In genomic region chr12:16807731-16808130, GRCh38 we compare ENCODE assay signal across 21 cellular contexts.
DNase-seq lines count a peak whose midpoint lies in the region; ATAC-seq, FAIRE-seq and TF ChIP-seq lines count a peak whose summit lies in the region.
"Had no signal": no experiment of that assay in that cellular context is flagged by ENCODE, and none has a peak within 500 bp of the region (broad histone marks: within the 10 kb centered on the region; RNA-seq: fewer than 3 reads in every experiment).

No MANE protein-coding gene starts in this region.

- H3K4me3 ChIP-seq in HepG2 (replicated peaks in 1 of 3; ENCODE audit: insufficient read depth in 1 of 3, low read depth in 2 of 3, low read length in 3 of 3), result no peak overlapping the region
- H3K4me3 ChIP-seq in right lobe of liver, result no peak overlapping the region
- H3K4me3 ChIP-seq in K562, result no peak overlapping the region
- H3K4me3 ChIP-seq: BLaER1 had no signal

- intact Hi-C loops in HepG2 (cut with micrococcal nuclease; ENCODE audit: unreplicated experiment) (no loop called here), right lobe of liver (cut with DNase I) (no loop called here), K562 (cut with micrococcal nuclease) (no loop called here)

- no peak overlapping the region for H3K27ac Mint-ChIP-seq in mesothelial cell of epicardium
- H3K27ac Mint-ChIP-seq: CD14-positive monocyte; CD4-positive, CD25-positive, alpha-beta regulatory T cell; CD8-positive, alpha-beta T cell had no signal

- H4K20me1 ChIP-seq in HepG2 (ENCODE audit: insufficient read depth, low read length), result no peaks in the 10 kb centered on the region
- no peaks in the 10 kb centered on the region for H4K20me1 ChIP-seq in K562 (replicated peaks; ENCODE audit: control insufficient read depth, insufficient read depth, low read length)
- H4K20me1 ChIP-seq: BLaER1 had no signal

- TF ChIP-seq POLR2A in HepG2 (IDR thresholded peaks at IDR 0.05; ENCODE audit: insufficient read depth in 1 of 2, low read depth in 2 of 2, low read length in 2 of 2) (no peak), right lobe of liver (IDR thresholded peaks at IDR 0.05) (no peak), K562 (conservative IDR thresholded peaks at IDR 0.05) (no peak)

- no peaks in the 10 kb centered on the region for H3K36me3 ChIP-seq in HepG2 (replicated peaks in 1 of 2; ENCODE audit: control insufficient read depth in 1 of 2, insufficient read depth in 2 of 2, low read length in 2 of 2)
- no peaks in the 10 kb centered on the region for H3K36me3 ChIP-seq in right lobe of liver
- H3K36me3 ChIP-seq in K562 (ENCODE audit: control insufficient read depth, insufficient read depth, low read length), result no peaks in the 10 kb centered on the region
- H3K36me3 ChIP-seq: BE2C, BLaER1 had no signal

- TF ChIP-seq EP300 in HepG2 (IDR thresholded peaks at IDR 0.05; ENCODE audit: low read depth in 2 of 2, low read length in 2 of 2), result no peak
- no peak for TF ChIP-seq EP300 in HepG2 (CRISPR knock-in tag; IDR thresholded peaks at IDR 0.05; ENCODE audit: borderline replicate concordance)
- no peak for TF ChIP-seq EP300 in K562 (IDR thresholded peaks at IDR 0.05; ENCODE audit: low read length)

- POLR2A ChIA-PET in HepG2 (lab: Yijun Ruan, JAX), result no interaction called here
- POLR2A ChIA-PET in K562 (lab: Yijun Ruan, JAX), result no interaction called here

- no peak overlapping the region for H3K9ac ChIP-seq in HepG2 (ENCODE audit: insufficient read depth, low read depth, low read length)
- H3K9ac ChIP-seq in K562 (ENCODE audit: insufficient read depth in 1 of 2, low read depth in 2 of 2, low read length in 2 of 2), result no peak overlapping the region
- H3K9ac ChIP-seq: BLaER1 had no signal

- ATAC-seq in HepG2 (no peak), right lobe of liver (no peak), K562 (no peak)
- ATAC-seq: CD8-positive, alpha-beta T cell had no signal

- TF ChIP-seq CTCF in HepG2 (CRISPR knock-in tag; IDR thresholded peaks at IDR 0.05) (no peak), right lobe of liver (IDR thresholded peaks at IDR 0.05) (no peak), K562 (IDR thresholded peaks at IDR 0.05 in 2 of 3, conservative IDR thresholded peaks at IDR 0.05 in 1 of 3; ENCODE audit: insufficient read depth in 2 of 3, low read depth in 1 of 3, low read length in 3 of 3) (no peak), mesothelial cell of epicardium (IDR thresholded peaks at IDR 0.05; ENCODE audit: unreplicated experiment) (no peak)

- WGBS in HepG2 (ENCODE audit: low lambda C conversion rate), result 10% methylated on average over 4 of the region's 4 CpGs
- 61% methylated on average over 4 of the region's 4 CpGs for WGBS in right lobe of liver (ENCODE audit: insufficient coverage, low coverage, low lambda C conversion rate, missing lambda C conversion rate)
- 0% methylated on average over 4 of the region's 4 CpGs for WGBS in K562 (ENCODE audit: insufficient coverage, low coverage, missing lambda C conversion rate)

- H3K27me3 ChIP-seq in HepG2 (ENCODE audit: control insufficient read depth in 1 of 2, insufficient read depth in 2 of 2, low read length in 2 of 2) (no peaks in the 10 kb centered on the region), right lobe of liver (no peaks in the 10 kb centered on the region), K562 (ENCODE audit: control insufficient read depth in 2 of 2, insufficient read depth in 2 of 2, low read length in 2 of 2) (no peaks in the 10 kb centered on the region)
- H3K27me3 ChIP-seq: BE2C, BLaER1 had no signal

- CTCF ChIA-PET in HepG2 (lab: Yijun Ruan, JAX; ENCODE audit: low intra/inter-chr PET ratio, low total read pairs), result no interaction called here
- CTCF ChIA-PET in K562 (lab: Yijun Ruan, JAX; ENCODE audit: low intra/inter-chr PET ratio), result no interaction called here

- no peak for FAIRE-seq in HepG2 (lab: Jason Lieb, UNC)
- no peak for FAIRE-seq in K562 (lab: Jason Lieb, UNC)
- FAIRE-seq: D721Med, G401.6, GM12891, GM19239 had no signal

- no peaks in the 10 kb centered on the region for H3K79me2 ChIP-seq in HepG2 (ENCODE audit: insufficient read depth, low read length)
- H3K79me2 ChIP-seq in K562 (ENCODE audit: control insufficient read depth, insufficient read depth, low read length), result no peaks in the 10 kb centered on the region

- H3K27me3 Mint-ChIP-seq in mesothelial cell of epicardium (ENCODE audit: low read depth), result no peaks in the 10 kb centered on the region
- H3K27me3 Mint-ChIP-seq: CD4-positive, CD25-positive, alpha-beta regulatory T cell had no signal

- DNase-seq in HepG2 (ENCODE audit: low spot score), result no peak
- no peak for DNase-seq in right lobe of liver
- no peak for DNase-seq in K562 (ENCODE audit: extremely low read depth in 1 of 4, low spot score in 3 of 4)
- no peak for DNase-seq in mesothelial cell of epicardium (ENCODE audit: low spot score in 2 of 2, unreplicated experiment in 2 of 2)
- no peak for DNase-seq in HCEC 1CT
- DNase-seq: ACHN; BE2C; C1 segment of cervical spinal cord; Caco-2; Calu3; CD4-positive, CD25-positive, alpha-beta regulatory T cell; CD8-positive, alpha-beta T cell; DMS79 treated with DMSO at 0.1 percent for 48 hours; GF-D8 had no signal

- in situ Hi-C loops in HepG2 (cut with HindIII; ENCODE audit: extremely low pct_ligation_motif_present, low pct_unique_long_range_greater_than_20kb) (no loop called here), K562 (cut with MboI) (no loop called here)

- H3K9me1 ChIP-seq in K562 (ENCODE audit: control insufficient read depth, insufficient read depth, low read length), result no peaks in the 10 kb centered on the region

- no peak overlapping the region for H2AFZ ChIP-seq in HepG2 (ENCODE audit: low read length)
- H2AFZ ChIP-seq in K562 (ENCODE audit: low read depth, low read length), result no peak overlapping the region

- no peaks in the 10 kb centered on the region for H3K9me3 ChIP-seq in HepG2 (ENCODE audit: low read length)
- H3K9me3 ChIP-seq in right lobe of liver, result no peaks in the 10 kb centered on the region
- no peaks in the 10 kb centered on the region; the same call in 1 of the 2 replicates for H3K9me3 ChIP-seq in K562 (replicated peaks; ENCODE audit: control insufficient read depth, insufficient read depth, low read depth, low read length)
- H3K9me3 ChIP-seq: BE2C, BLaER1, Caco-2 had no signal

- H3K4me2 ChIP-seq in HepG2 (ENCODE audit: low read depth, low read length) (no peak overlapping the region), K562 (ENCODE audit: insufficient read depth, low read length) (no peak overlapping the region)
- H3K4me2 ChIP-seq: BLaER1 had no signal

- no peak for TF ChIP-seq RAD21 in HepG2 (CRISPR knock-in tag; IDR thresholded peaks at IDR 0.05)
- no peak for TF ChIP-seq RAD21 in K562 (CRISPR knock-in tag; conservative IDR thresholded peaks at IDR 0.05 in 1 of 2, IDR thresholded peaks at IDR 0.05 in 1 of 2)

- H3K4me3 Mint-ChIP-seq in mesothelial cell of epicardium, result no peak overlapping the region
- H3K4me3 Mint-ChIP-seq: CD14-positive monocyte; CD4-positive, CD25-positive, alpha-beta regulatory T cell; CD8-positive, alpha-beta T cell had no signal

- H3K4me1 ChIP-seq in HepG2 (ENCODE audit: insufficient read depth, low read length) (no peaks in the 10 kb centered on the region), right lobe of liver (no peaks in the 10 kb centered on the region), K562 (replicated peaks in 1 of 2; ENCODE audit: control insufficient read depth in 2 of 2, insufficient read depth in 2 of 2, low read length in 2 of 2) (no peaks in the 10 kb centered on the region)
- H3K4me1 ChIP-seq: BE2C, BLaER1, Caco-2 had no signal

- BruUV-seq in HepG2 (replicated peaks; lab: Mats Ljungman, UMichigan) (no TSS peak), K562 (replicated peaks; lab: Mats Ljungman, UMichigan) (no TSS peak)

- H3K4me1 Mint-ChIP-seq in mesothelial cell of epicardium, result no peaks in the 10 kb centered on the region
- H3K4me1 Mint-ChIP-seq: CD14-positive monocyte; CD4-positive, CD25-positive, alpha-beta regulatory T cell had no signal

- no peaks in the 10 kb centered on the region for H3K36me3 Mint-ChIP-seq in mesothelial cell of epicardium
- H3K36me3 Mint-ChIP-seq: CD14-positive monocyte; CD4-positive, CD25-positive, alpha-beta regulatory T cell; CD8-positive, alpha-beta T cell had no signal

- no peaks in the 10 kb centered on the region for H3K9me3 Mint-ChIP-seq in mesothelial cell of epicardium

- H3K27ac ChIP-seq in HepG2 (ENCODE audit: extremely low read length, insufficient read depth, low read length) (no peak overlapping the region), right lobe of liver (no peak overlapping the region), K562 (ENCODE audit: extremely low read depth, low read depth, low read length) (no peak overlapping the region)
- H3K27ac ChIP-seq: 22Rv1, BLaER1 had no signal

TF ChIP-seq in HepG2, 621 proteins besides CTCF, POLR2A, EP300 and RAD21:
- TF ChIP-seq HNRNPL (IDR thresholded peaks at IDR 0.05; ENCODE audit: low read depth, low read length) (no peak), TAF1 (CRISPR knock-in tag; IDR thresholded peaks at IDR 0.05) (no peak), MAFF (IDR thresholded peaks at IDR 0.05; ENCODE audit: low read depth, low read length) (peak; percentile 91), MAFK (conservative IDR thresholded peaks at IDR 0.05 in 1 of 2, IDR thresholded peaks at IDR 0.05 in 1 of 2; ENCODE audit: low read length in 2 of 2) (peak; percentile 88 to 93)

TF ChIP-seq in K562, 482 proteins besides CTCF, POLR2A, EP300 and RAD21 (continues in another document):
- TF ChIP-seq MAFK (IDR thresholded peaks at IDR 0.05; ENCODE audit: low read length) (peak; percentile 28; the same call in 1 of the 2 replicates), SETDB1 (IDR thresholded peaks at IDR 0.05; ENCODE audit: low read length) (no peak), E2F8 (IDR thresholded peaks at IDR 0.05; ENCODE audit: low read depth, partially characterized antibody) (no peak), C11orf30 (IDR thresholded peaks at IDR 0.05; ENCODE audit: low read depth) (peak; percentile 29; the same call in 1 of the 2 replicates), ZNF316 (IDR thresholded peaks at IDR 0.05) (peak; percentile 63)

Comparison
In these comparisons a context has a peak if more than half of its experiments do, and no peak if none do; other contexts are left out.
1. Of the 241 proteins assayed by ChIP-seq in both HepG2 and K562: peak only in HepG2: none; only in K562: none; in both: MAFF and MAFK; in neither: 239.